In genomic region chr1:230725256-230726012, GRCh38 we compare ENCODE assay signal across 1 cellular context.
TF ChIP-seq lines count a peak whose summit lies in the region.

No MANE protein-coding gene starts in this region.

TF ChIP-seq in HepG2, 621 proteins besides CTCF, POLR2A, EP300 and RAD21 (continued from another document and continues in another):
- TF ChIP-seq ZSCAN5A (CRISPR knock-in tag; IDR thresholded peaks at IDR 0.05; ENCODE audit: borderline replicate concordance): no peak
- 0 out of 2 replicates have a peak, but pooled peaks have one; percentile 24 for TF ChIP-seq ZNF264 (CRISPR knock-in tag; IDR thresholded peaks at IDR 0.05)
- no peak for TF ChIP-seq ZSCAN22 (CRISPR knock-in tag; IDR thresholded peaks at IDR 0.05)
- no peak for TF ChIP-seq REL (CRISPR knock-in tag; conservative IDR thresholded peaks at IDR 0.05)
- no peak for TF ChIP-seq TBP (CRISPR knock-in tag; IDR thresholded peaks at IDR 0.05)
- no peak for TF ChIP-seq JARID2 (CRISPR knock-in tag; IDR thresholded peaks at IDR 0.05; ENCODE audit: insufficient replicate concordance)
- TF ChIP-seq RFX5 (IDR thresholded peaks at IDR 0.05; ENCODE audit: low read depth, low read length): no peak
- TF ChIP-seq MYPOP (CRISPR knock-in tag; IDR thresholded peaks at IDR 0.05): no peak
- TF ChIP-seq ZHX1 (CRISPR knock-in tag; IDR thresholded peaks at IDR 0.05; ENCODE audit: low read depth): no peak
- TF ChIP-seq ZBTB40 (IDR thresholded peaks at IDR 0.05): no peak
- TF ChIP-seq ZBTB40 (CRISPR knock-in tag; IDR thresholded peaks at IDR 0.05): no peak
- 0 out of 2 replicates have a peak, but pooled peaks have one; percentile 57 for TF ChIP-seq MIER2 (CRISPR knock-in tag; IDR thresholded peaks at IDR 0.05)
- TF ChIP-seq RBM39 (IDR thresholded peaks at IDR 0.05; ENCODE audit: low read depth, low read length, poor library complexity, severe bottlenecking): no peak
- TF ChIP-seq ZSCAN25 (CRISPR knock-in tag; IDR thresholded peaks at IDR 0.05): no peak
- TF ChIP-seq ARHGAP35 (CRISPR knock-in tag; IDR thresholded peaks at IDR 0.05; ENCODE audit: borderline replicate concordance): no peak
- TF ChIP-seq SOX5 (CRISPR knock-in tag; IDR thresholded peaks at IDR 0.05; ENCODE audit: borderline replicate concordance): peak; percentile 70
- peak; percentile 51; the same call in 1 of the 2 replicates for TF ChIP-seq TARDBP (CRISPR knock-in tag; IDR thresholded peaks at IDR 0.05)
- TF ChIP-seq HNF1A (IDR thresholded peaks at IDR 0.05; ENCODE audit: low read depth): no peak; the same call in 1 of the 2 replicates
- TF ChIP-seq HNF1A (CRISPR knock-in tag; IDR thresholded peaks at IDR 0.05; ENCODE audit: borderline replicate concordance): peak; percentile 68; the same call in 1 of the 2 replicates
- peak; percentile 81 for TF ChIP-seq ZNF205 (CRISPR knock-in tag; IDR thresholded peaks at IDR 0.05)
- no peak for TF ChIP-seq ZNF17 (CRISPR knock-in tag; IDR thresholded peaks at IDR 0.05)
- no peak for TF ChIP-seq ATRX (CRISPR knock-in tag; IDR thresholded peaks at IDR 0.05; ENCODE audit: borderline replicate concordance)
- TF ChIP-seq SMARCE1 (IDR thresholded peaks at IDR 0.05; ENCODE audit: borderline replicate concordance): no peak
- no peak for TF ChIP-seq JUN (CRISPR knock-in tag; IDR thresholded peaks at IDR 0.05)
- no peak for TF ChIP-seq ZNF646 (CRISPR knock-in tag; IDR thresholded peaks at IDR 0.05)
- no peak for TF ChIP-seq ONECUT2 (CRISPR knock-in tag; IDR thresholded peaks at IDR 0.05)
- no peak for TF ChIP-seq ZNF563 (CRISPR knock-in tag; IDR thresholded peaks at IDR 0.05)
